ENCODE assay signal across 1 cellular context in the genomic region with DNA sequence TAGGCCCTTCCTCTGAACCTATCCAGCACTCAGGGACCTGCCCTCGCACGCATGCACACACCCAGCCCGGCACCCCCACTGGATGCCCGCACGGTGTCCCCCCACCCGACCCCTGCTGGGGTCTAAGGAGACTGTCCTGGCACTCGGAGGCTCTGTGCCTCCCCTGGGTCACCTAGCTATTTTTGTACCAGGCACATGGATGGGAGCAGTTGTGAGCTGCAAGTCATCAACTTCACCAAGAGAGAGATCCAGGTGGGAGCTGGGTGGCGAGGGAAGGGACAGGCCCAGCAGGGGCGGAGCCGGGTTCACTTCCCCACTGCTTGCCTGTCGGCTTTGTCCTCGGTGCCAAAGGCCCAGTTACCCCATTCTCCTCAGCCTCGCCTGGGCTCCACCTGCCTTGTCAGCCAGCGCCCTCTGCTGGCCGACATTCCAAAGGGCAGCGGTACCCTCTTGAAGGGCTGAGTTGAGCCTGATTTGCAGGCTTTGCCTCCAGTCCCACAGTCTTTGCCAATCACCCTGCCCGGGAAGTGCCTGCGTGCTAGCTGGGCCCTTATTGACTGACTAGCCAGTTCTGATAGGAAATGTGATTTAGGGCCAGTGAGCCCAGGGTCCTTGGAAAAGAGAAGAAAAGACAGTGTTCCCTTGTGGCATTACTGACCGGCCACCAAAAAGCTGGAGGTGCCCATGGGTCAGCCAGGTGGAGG.
TF ChIP-seq lines count a peak whose summit lies in the region.

No MANE protein-coding gene starts in this region.

TF ChIP-seq in WTC11, 78 proteins besides CTCF, POLR2A, EP300 and RAD21 (continued from another document):
- TF ChIP-seq, protein P1, sequence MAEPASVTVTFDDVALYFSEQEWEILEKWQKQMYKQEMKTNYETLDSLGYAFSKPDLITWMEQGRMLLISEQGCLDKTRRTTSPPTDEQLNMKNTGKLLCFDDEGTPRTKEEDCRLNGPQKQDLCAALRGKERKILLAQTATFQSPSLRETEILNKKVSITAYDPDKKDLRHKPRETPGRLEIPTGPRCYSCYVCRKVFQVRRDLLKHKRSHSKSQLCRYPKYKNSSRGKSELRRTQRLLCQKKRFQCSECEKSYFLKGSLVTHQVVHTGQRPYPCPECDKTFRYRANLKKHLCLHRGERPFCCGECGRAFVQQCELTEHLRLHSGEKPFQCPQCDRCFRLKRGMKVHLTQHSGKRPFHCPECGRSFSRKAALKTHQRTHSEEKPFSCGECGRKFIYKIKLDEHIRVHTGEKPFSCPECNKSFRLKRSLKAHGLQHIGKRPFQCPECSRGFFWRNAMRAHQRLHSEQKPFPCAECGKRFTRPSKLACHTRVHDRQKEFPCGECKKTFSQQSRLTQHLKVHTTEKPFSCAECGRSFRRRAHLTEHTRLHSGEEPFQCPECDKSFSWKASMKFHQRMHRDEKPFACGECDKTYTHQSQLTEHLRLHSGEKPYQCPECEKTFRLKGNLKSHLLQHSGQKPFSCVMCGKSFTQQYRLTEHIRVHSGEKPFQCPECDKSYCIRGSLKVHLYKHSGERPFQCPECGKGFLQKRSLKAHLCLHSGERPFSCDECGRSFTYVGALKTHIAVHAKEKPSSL (CRISPR knock-in tag; conservative IDR thresholded peaks at IDR 0.05) = no peak
- TF ChIP-seq SMAD3 (CRISPR knock-in tag; IDR thresholded peaks at IDR 0.05; ENCODE audit: borderline replicate concordance) = no peak
- TF ChIP-seq HMGA2 (CRISPR knock-in tag; IDR thresholded peaks at IDR 0.05) = no peak
- TF ChIP-seq RORB (CRISPR knock-in tag; IDR thresholded peaks at IDR 0.05) = no peak
- TF ChIP-seq, protein P2, sequence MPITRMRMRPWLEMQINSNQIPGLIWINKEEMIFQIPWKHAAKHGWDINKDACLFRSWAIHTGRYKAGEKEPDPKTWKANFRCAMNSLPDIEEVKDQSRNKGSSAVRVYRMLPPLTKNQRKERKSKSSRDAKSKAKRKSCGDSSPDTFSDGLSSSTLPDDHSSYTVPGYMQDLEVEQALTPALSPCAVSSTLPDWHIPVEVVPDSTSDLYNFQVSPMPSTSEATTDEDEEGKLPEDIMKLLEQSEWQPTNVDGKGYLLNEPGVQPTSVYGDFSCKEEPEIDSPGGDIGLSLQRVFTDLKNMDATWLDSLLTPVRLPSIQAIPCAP (CRISPR knock-in tag; IDR thresholded peaks at IDR 0.05) = no peak
- TF ChIP-seq, protein P3, sequence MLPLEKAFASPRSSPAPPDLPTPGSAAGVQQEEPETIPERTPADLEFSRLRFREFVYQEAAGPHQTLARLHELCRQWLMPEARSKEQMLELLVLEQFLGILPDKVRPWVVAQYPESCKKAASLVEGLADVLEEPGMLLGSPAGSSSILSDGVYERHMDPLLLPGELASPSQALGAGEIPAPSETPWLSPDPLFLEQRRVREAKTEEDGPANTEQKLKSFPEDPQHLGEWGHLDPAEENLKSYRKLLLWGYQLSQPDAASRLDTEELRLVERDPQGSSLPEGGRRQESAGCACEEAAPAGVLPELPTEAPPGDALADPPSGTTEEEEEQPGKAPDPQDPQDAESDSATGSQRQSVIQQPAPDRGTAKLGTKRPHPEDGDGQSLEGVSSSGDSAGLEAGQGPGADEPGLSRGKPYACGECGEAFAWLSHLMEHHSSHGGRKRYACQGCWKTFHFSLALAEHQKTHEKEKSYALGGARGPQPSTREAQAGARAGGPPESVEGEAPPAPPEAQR (CRISPR knock-in tag; IDR thresholded peaks at IDR 0.05) = no peak
- TF ChIP-seq TCF7 (CRISPR knock-in tag; IDR thresholded peaks at IDR 0.05; ENCODE audit: low read depth) = no peak
- TF ChIP-seq MYBL2 (CRISPR knock-in tag; IDR thresholded peaks at IDR 0.05) = no peak
- no peak for TF ChIP-seq KAT7 (CRISPR knock-in tag; IDR thresholded peaks at IDR 0.05; ENCODE audit: borderline replicate concordance)
- TF ChIP-seq FOXP1 (CRISPR knock-in tag; IDR thresholded peaks at IDR 0.05; ENCODE audit: borderline replicate concordance) = 0 out of 2 replicates have a peak, but pooled peaks have one; percentile 33
- TF ChIP-seq ZNF219 (CRISPR knock-in tag; IDR thresholded peaks at IDR 0.05; ENCODE audit: borderline replicate concordance) = no peak
TF ChIP-seq in WTC11: peak in this region for 6.
